12 cellular contexts compared by ENCODE assay signal in the genomic region with DNA sequence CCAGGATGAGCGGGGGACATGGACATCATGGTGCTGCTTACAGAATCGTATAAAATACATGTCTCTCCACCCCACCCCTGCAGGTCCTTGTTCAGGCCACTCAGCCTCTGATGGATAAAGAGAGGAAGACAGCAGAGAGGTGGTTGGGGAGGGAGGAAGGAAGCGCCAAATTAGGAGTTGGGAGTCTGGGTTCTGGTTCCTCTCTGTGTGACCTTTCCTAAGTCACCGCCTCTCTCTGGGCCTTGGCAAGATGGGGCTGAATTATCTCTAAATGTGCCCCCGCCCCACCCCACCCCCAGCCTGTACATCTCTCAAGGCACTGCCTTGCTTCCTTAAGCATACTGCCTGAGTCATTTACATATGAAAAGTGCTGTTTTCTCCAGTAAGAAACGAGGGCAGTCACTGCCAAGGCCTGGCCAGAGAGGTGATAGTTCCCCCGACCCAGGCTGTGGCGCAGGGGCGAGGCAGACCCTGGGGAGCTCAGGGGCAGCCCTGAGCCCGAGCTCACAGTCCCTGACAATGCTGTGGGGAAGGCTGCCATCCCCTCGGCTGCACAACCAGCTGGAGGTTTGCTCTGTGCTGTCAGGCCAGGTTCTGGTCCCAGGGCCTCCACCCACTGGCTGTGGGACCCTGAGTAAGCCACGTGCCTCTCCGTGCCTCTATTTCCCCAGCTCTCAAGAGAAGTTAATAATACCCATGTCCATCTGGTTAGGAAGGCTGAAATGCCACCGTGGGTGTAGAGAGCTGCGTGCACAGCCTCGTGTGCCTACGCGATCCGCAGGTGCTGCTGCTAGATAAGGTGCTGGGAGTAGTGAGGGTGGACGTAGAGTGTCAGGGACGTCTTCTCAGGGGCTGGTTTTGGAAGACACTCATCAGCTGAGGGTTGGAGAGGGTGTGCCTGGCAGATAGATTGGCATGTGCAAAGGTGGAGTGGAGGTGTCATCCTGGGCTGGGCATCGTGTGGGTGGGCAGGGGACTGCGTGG.
"Had no signal": no experiment of that assay in that cellular context is flagged by ENCODE, and none has a peak within 500 bp of the region (broad histone marks: within the 10 kb centered on the region; RNA-seq: fewer than 3 reads in every experiment).

No MANE protein-coding gene starts in this region.

- H3K9me3 ChIP-seq: left ventricle myocardium inferior, pancreas, thoracic aorta had no signal

- DNase-seq: activated naive CD4-positive, alpha-beta T cell treated with anti-CD3 and anti-CD28 coated beads, Interleukin-2, amount 50 U/mL, for 16 hours; activated T-cell treated with anti-CD3 and anti-CD28 coated beads, Interleukin-2, amount 50 U/mL, for 1 hour; amniotic stem cell; endodermal cell; islet precursor cell; left ventricle myocardium inferior; mesendoderm; stimulated activated CD4-positive, alpha-beta T cell treated with anti-CD3 and anti-CD28 coated beads, Interleukin-4, amount 100 ng/mL, for 24 hours; stimulated activated naive CD8-positive, alpha-beta T cell treated with anti-CD3 and anti-CD28 coated beads, Interleukin-15, amount 100 ng/mL, for 72 hours; T-helper 1 cell had no signal

- H3K4me3 ChIP-seq: left ventricle myocardium inferior, pancreas, thoracic aorta had no signal

- H3K36me3 ChIP-seq: left ventricle myocardium inferior, pancreas, thoracic aorta had no signal

- ATAC-seq: pancreas; stimulated activated naive CD8-positive, alpha-beta T cell treated with anti-CD3 and anti-CD28 coated beads, Interleukin-15, amount 100 ng/mL, for 72 hours had no signal

- H3K4me1 ChIP-seq: left ventricle myocardium inferior, pancreas had no signal

- H3K27me3 ChIP-seq: pancreas had no signal
